27 cellular contexts compared by ENCODE assay signal in genomic region chr2:138676654-138677053, GRCh38.
DNase-seq lines count a peak whose midpoint lies in the region; ATAC-seq and TF ChIP-seq lines count a peak whose summit lies in the region.
"Had no signal": no experiment of that assay in that cellular context is flagged by ENCODE, and none has a peak within 500 bp of the region (broad histone marks: within the 10 kb centered on the region; RNA-seq: fewer than 3 reads in every experiment).

No MANE protein-coding gene starts in this region.

- BruUV-seq in mammary epithelial cell (replicated peaks; lab: Mats Ljungman, UMichigan) = no TSS peak

- H2AFZ ChIP-seq in mammary epithelial cell (ENCODE audit: low read depth, low read length) = no peak overlapping the region

- H3K4me3 Mint-ChIP-seq in activated T-helper 2 cell treated with anti-CD3 and anti-CD28 coated beads, Interferon-gamma antibody, Interleukin-2, Interleukin-4, amounts not matched to agents 10 μg/mL and 5 μg/mL and 100 μg/mL, durations not matched to agents 14 hours and 24 hours and 36 hours (ENCODE audit: low read depth) = no peak overlapping the region
- H3K4me3 Mint-ChIP-seq in endodermal cell = no peak overlapping the region
- H3K4me3 Mint-ChIP-seq: CD4-positive, alpha-beta T cell had no signal

- no peaks in the 10 kb centered on the region for H3K9me3 Mint-ChIP-seq in activated T-helper 2 cell treated with anti-CD3 and anti-CD28 coated beads, Interferon-gamma antibody, Interleukin-2, Interleukin-4, amounts not matched to agents 10 μg/mL and 5 μg/mL and 100 μg/mL, durations not matched to agents 14 hours and 24 hours and 36 hours
- no peaks in the 10 kb centered on the region for H3K9me3 Mint-ChIP-seq in endodermal cell
- H3K9me3 Mint-ChIP-seq: CD4-positive, alpha-beta T cell had no signal

- in situ Hi-C loops in mammary epithelial cell (cut with MboI; ENCODE audit: low sequenced_read_pairs in 2 of 2) = no loop called here

- peak overlapping the region; percentile 4 for H3K4me2 ChIP-seq in mammary epithelial cell (ENCODE audit: insufficient read depth, low read depth, low read length)
- H3K4me2 ChIP-seq: A549; BLaER1 treated with 17β-estradiol and CSF1 and Interleukin-3, amounts not matched to agents 10 nM and 100 nM; KMS-11; SK-N-SH had no signal

- DNase-seq in mammary epithelial cell (peak; percentile 90), kidney tubule cell (ENCODE audit: low spot score) (peak; percentile 93), NCI-H2227 treated with DMSO at 0.1 percent for 48 hours (lab: John Stamatoyannopoulos, UW) (no peak), endodermal cell (no peak)
- DNase-seq in stimulated activated CD4-positive, alpha-beta T cell treated with anti-CD3 and anti-CD28 coated beads, Interleukin-2, amount 100 ng/mL, for 24 hours = no peak
- DNase-seq in activated T-helper 2 cell treated with anti-CD3 and anti-CD28 coated beads, Interferon-gamma antibody, Interleukin-2, Interleukin-4, amounts not matched to agents 10 μg/mL and 5 μg/mL and 100 μg/mL, durations not matched to agents 14 hours and 24 hours and 36 hours (ENCODE audit: low spot score) = no peak
- DNase-seq: AML-193; CD4-positive, alpha-beta T cell; COR-L47; GOT3; HCEC 1CT; IMR-90; NCI-H1092; NCI-H1417 treated with DMSO at 0.1 percent for 48 hours; NCI-H1694 treated with DMSO at 0.1 percent for 48 hours; NCI-H2081; NCI-H2171; NCI-H524; NCI-H82; Peyer's patch; SK-N-SH; SW 1271 had no signal

- no peaks in the 10 kb centered on the region for H3K79me2 ChIP-seq in mammary epithelial cell (ENCODE audit: insufficient read depth, low read length)

- H3K27ac Mint-ChIP-seq in activated T-helper 2 cell treated with anti-CD3 and anti-CD28 coated beads, Interferon-gamma antibody, Interleukin-2, Interleukin-4, amounts not matched to agents 10 μg/mL and 5 μg/mL and 100 μg/mL, durations not matched to agents 14 hours and 24 hours and 36 hours = no peak overlapping the region
- no peak overlapping the region for H3K27ac Mint-ChIP-seq in endodermal cell
- H3K27ac Mint-ChIP-seq: CD4-positive, alpha-beta T cell had no signal

- H4K20me1 ChIP-seq in mammary epithelial cell (ENCODE audit: insufficient read depth, low read length) = no peaks in the 10 kb centered on the region
- H4K20me1 ChIP-seq: BLaER1 treated with 17β-estradiol and CSF1 and Interleukin-3, amounts not matched to agents 10 nM and 100 nM had no signal

- peak; percentile 71 for ATAC-seq in esophagus mucosa
- ATAC-seq: A549 had no signal

- TF ChIP-seq EP300 in Ishikawa (IDR thresholded peaks at IDR 0.05; ENCODE audit: borderline replicate concordance) = no peak; the same call in 1 of the 2 replicates

- no peaks in the 10 kb centered on the region for H3K36me3 Mint-ChIP-seq in activated T-helper 2 cell treated with anti-CD3 and anti-CD28 coated beads, Interferon-gamma antibody, Interleukin-2, Interleukin-4, amounts not matched to agents 10 μg/mL and 5 μg/mL and 100 μg/mL, durations not matched to agents 14 hours and 24 hours and 36 hours (ENCODE audit: low read depth)
- no peaks in the 10 kb centered on the region for H3K36me3 Mint-ChIP-seq in endodermal cell (ENCODE audit: low read depth)

- H3K36me3 ChIP-seq in mammary epithelial cell (ENCODE audit: insufficient read depth, low read length) (no peaks in the 10 kb centered on the region), endodermal cell (ENCODE audit: control insufficient read depth, insufficient read depth, low read length) (no peaks in the 10 kb centered on the region)
- H3K36me3 ChIP-seq: BLaER1 treated with 17β-estradiol and CSF1 and Interleukin-3, amounts not matched to agents 10 nM and 100 nM; Peyer's patch had no signal

- no peak overlapping the region for H3K4me3 ChIP-seq in mammary epithelial cell (replicated peaks in 1 of 3; ENCODE audit: insufficient read depth in 1 of 3, low read depth in 2 of 3, low read length in 3 of 3)
- H3K4me3 ChIP-seq in endodermal cell (ENCODE audit: low read length) = no peak overlapping the region
- H3K4me3 ChIP-seq: A549; BLaER1 treated with 17β-estradiol and CSF1 and Interleukin-3, amounts not matched to agents 10 nM and 100 nM; Peyer's patch had no signal

- H3K27me3 Mint-ChIP-seq in activated T-helper 2 cell treated with anti-CD3 and anti-CD28 coated beads, Interferon-gamma antibody, Interleukin-2, Interleukin-4, amounts not matched to agents 10 μg/mL and 5 μg/mL and 100 μg/mL, durations not matched to agents 14 hours and 24 hours and 36 hours (ENCODE audit: low read depth) = peaks cover 2% of the 10 kb centered on the region
- H3K27me3 Mint-ChIP-seq in endodermal cell (ENCODE audit: insufficient read depth) = peaks cover 10% of the 10 kb centered on the region

- H3K9ac ChIP-seq in mammary epithelial cell (ENCODE audit: insufficient read depth, low read length) = no peak overlapping the region
- H3K9ac ChIP-seq in endodermal cell (ENCODE audit: extremely low read depth, low read length, poor library complexity, severe bottlenecking) = no peak overlapping the region
- H3K9ac ChIP-seq: BLaER1 treated with 17β-estradiol and CSF1 and Interleukin-3, amounts not matched to agents 10 nM and 100 nM; KMS-11; SK-N-SH had no signal

- peaks cover 15% of the 10 kb centered on the region for H3K4me1 ChIP-seq in mammary epithelial cell (ENCODE audit: insufficient read depth, low read length)
- no peaks in the 10 kb centered on the region for H3K4me1 ChIP-seq in endodermal cell (ENCODE audit: control insufficient read depth, insufficient read depth, low read length)
- H3K4me1 ChIP-seq: A549; BLaER1 treated with 17β-estradiol and CSF1 and Interleukin-3, amounts not matched to agents 10 nM and 100 nM; Peyer's patch had no signal

- no peak overlapping the region for H3K27ac ChIP-seq in mammary epithelial cell (ENCODE audit: insufficient read depth, low read depth, low read length)
- H3K27ac ChIP-seq in endodermal cell (ENCODE audit: low read depth, low read length) = no peak overlapping the region
- H3K27ac ChIP-seq: A549; BLaER1 treated with 17β-estradiol and CSF1 and Interleukin-3, amounts not matched to agents 10 nM and 100 nM; KMS-11; Peyer's patch had no signal

- dilution Hi-C loops in mammary epithelial cell (cut with HindIII; ENCODE audit: low sequenced_read_pairs) = no loop called here

- H3K4me1 Mint-ChIP-seq in activated T-helper 2 cell treated with anti-CD3 and anti-CD28 coated beads, Interferon-gamma antibody, Interleukin-2, Interleukin-4, amounts not matched to agents 10 μg/mL and 5 μg/mL and 100 μg/mL, durations not matched to agents 14 hours and 24 hours and 36 hours (ENCODE audit: low read depth) = no peaks in the 10 kb centered on the region
- H3K4me1 Mint-ChIP-seq in endodermal cell = peaks cover 5% of the 10 kb centered on the region

- 100% methylated on average over 2 of the region's 2 CpGs for WGBS in mammary epithelial cell (ENCODE audit: low coverage, missing lambda C conversion rate)
- WGBS in endodermal cell (ENCODE audit: insufficient coverage in 1 of 2, insufficient read length in 1 of 2), 2 experiments = 87 to 100% methylated on average over 2 of the region's 2 CpGs

- no peaks in the 10 kb centered on the region for H3K27me3 ChIP-seq in mammary epithelial cell (ENCODE audit: insufficient read depth, low read length)
- H3K27me3 ChIP-seq in endodermal cell (ENCODE audit: control insufficient read depth, insufficient read depth, low read length, poor library complexity, severe bottlenecking) = no peaks in the 10 kb centered on the region
- H3K27me3 ChIP-seq: BLaER1 treated with 17β-estradiol and CSF1 and Interleukin-3, amounts not matched to agents 10 nM and 100 nM; Peyer's patch had no signal

- TF ChIP-seq CTCF in mammary epithelial cell (conservative IDR thresholded peaks at IDR 0.05 in 1 of 2, IDR thresholded peaks at IDR 0.05 in 1 of 2; ENCODE audit: extremely low read depth in 1 of 2, insufficient read depth in 1 of 2, low read depth in 1 of 2, low read length in 2 of 2) (no peak), endodermal cell (conservative IDR thresholded peaks at IDR 0.05) (no peak)

- intact Hi-C loops in mammary epithelial cell (cut with micrococcal nuclease) = no loop called here
- intact Hi-C loops in activated T-helper 2 cell treated with anti-CD3 and anti-CD28 coated beads, Interferon-gamma antibody, Interleukin-2, Interleukin-4, amounts not matched to agents 10 μg/mL and 5 μg/mL and 100 μg/mL, durations not matched to agents 14 hours and 24 hours and 36 hours (cut with micrococcal nuclease) = no loop called here

- H3K9me3 ChIP-seq in mammary epithelial cell (replicated peaks; ENCODE audit: insufficient read depth, low read length) (no peaks in the 10 kb centered on the region), endodermal cell (ENCODE audit: control insufficient read depth, low read length) (no peaks in the 10 kb centered on the region)
- H3K9me3 ChIP-seq: A549; BLaER1 treated with 17β-estradiol and CSF1 and Interleukin-3, amounts not matched to agents 10 nM and 100 nM; Peyer's patch; SK-N-SH had no signal

- CTCF ChIA-PET in mammary epithelial cell (lab: Charles Lee; ENCODE audit: low non-redundant PET) = no interaction called here

- TF ChIP-seq RAD21 in Ishikawa (IDR thresholded peaks at IDR 0.05; ENCODE audit: low read depth) = no peak

TF ChIP-seq in Ishikawa, 13 proteins besides CTCF, POLR2A, EP300 and RAD21:
- TF ChIP-seq ZBTB7A (IDR thresholded peaks at IDR 0.05; ENCODE audit: low read depth) (no peak), CEBPB (IDR thresholded peaks at IDR 0.05) (0 out of 2 replicates have a peak, but pooled peaks have one; percentile 5), EGR1 (IDR thresholded peaks at IDR 0.05) (no peak), TEAD4 (IDR thresholded peaks at IDR 0.05) (no peak)

Comparison
In these comparisons a context has a peak if more than half of its experiments do, and no peak if none do; other contexts are left out.
1. DNase-seq: peak in mammary epithelial cell (single experiment) and kidney tubule cell (single experiment); none in stimulated activated CD4-positive, alpha-beta T cell treated with anti-CD3 and anti-CD28 coated beads, Interleukin-2, amount 100 ng/mL, for 24 hours (0 of 2), NCI-H2227 treated with DMSO at 0.1 percent for 48 hours (single experiment), activated T-helper 2 cell treated with anti-CD3 and anti-CD28 coated beads, Interferon-gamma antibody, Interleukin-2, Interleukin-4, amounts not matched to agents 10 μg/mL and 5 μg/mL and 100 μg/mL, durations not matched to agents 14 hours and 24 hours and 36 hours (single experiment) and endodermal cell (single experiment).